In the genomic region with DNA sequence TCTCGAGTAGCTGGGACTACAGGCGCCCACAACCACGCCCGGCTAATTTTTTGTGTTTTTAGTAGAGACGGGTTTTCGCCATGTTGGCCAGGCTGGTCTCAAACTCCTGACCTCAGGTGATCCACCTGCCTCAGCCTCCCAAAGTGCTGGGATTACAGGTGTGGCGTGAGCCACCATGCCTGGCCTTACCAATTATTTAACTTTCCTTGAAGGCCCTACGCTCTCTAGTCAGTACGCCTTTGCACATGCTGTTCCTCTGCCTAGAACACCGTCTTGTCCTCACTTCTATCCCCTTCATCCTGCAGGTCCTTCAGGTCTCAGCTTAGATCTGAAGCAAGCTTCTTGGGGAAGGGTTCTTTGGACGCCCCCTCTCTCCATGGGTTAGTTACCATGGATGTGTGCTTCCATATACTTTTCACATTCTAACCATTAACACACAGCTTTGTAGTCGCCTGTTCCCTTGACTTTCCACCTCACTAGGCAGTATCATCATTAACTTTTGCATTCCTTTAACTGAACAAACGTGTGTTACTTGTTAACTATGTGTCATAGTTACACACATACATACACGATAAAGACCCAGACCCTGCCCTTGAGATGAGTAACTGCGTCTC, we compare ENCODE assay signal across 8 cellular contexts. TPM values are rescaled to one million over a fixed set of nuclear protein-coding genes. Genes with fewer than 3 reads are reported as not detected.
A peak's percentile ranks its signal among the peaks of the same experiment; 100 is the strongest.
DNase-seq lines count a peak whose midpoint lies in the region; ATAC-seq and TF ChIP-seq lines count a peak whose summit lies in the region.

No MANE protein-coding gene starts in this region.

- ATAC-seq in left cardiac atrium = no peak

- H3K36me3 ChIP-seq in right atrium auricular region (peaks cover 22% of the 10 kb centered on the region), brain microvascular endothelial cell (replicated peaks) (peaks cover 38% of the 10 kb centered on the region), mesodermal cell (ENCODE audit: control insufficient read depth, insufficient read depth, low read length) (peaks cover 28% of the 10 kb centered on the region)

- intact Hi-C loops in left cardiac atrium (cut with DNase I) = loop anchor here in 1 of 2 donors (5.0 kb wide), 1 partner anchor 120 kb away; no protein-coding TSS in a partner anchor

- TF ChIP-seq CTCF in right atrium auricular region (IDR thresholded peaks at IDR 0.05) (no peak), brain microvascular endothelial cell (IDR thresholded peaks at IDR 0.05; ENCODE audit: low read depth, low read length, missing control alignments) (no peak)

- 73 to 81% methylated on average over 11 to 14 of the region's 15 CpGs for WGBS in mesodermal cell (ENCODE audit: insufficient coverage in 2 of 2), 2 experiments

- H3K27me3 ChIP-seq in right atrium auricular region = no peaks in the 10 kb centered on the region
- no peaks in the 10 kb centered on the region for H3K27me3 ChIP-seq in brain microvascular endothelial cell (replicated peaks)

- peak overlapping the region; percentile 87 to 89 for H3K4me3 ChIP-seq in right atrium auricular region
- H3K4me3 ChIP-seq in brain microvascular endothelial cell (ENCODE audit: low read depth, low read length) = peak overlapping the region; percentile 99
- H3K4me3 ChIP-seq in mesodermal cell (ENCODE audit: extremely low read depth, insufficient read depth, low read length, poor library complexity, severe bottlenecking) = peak overlapping the region; percentile 90

- peak overlapping the region in 1 of 2 donors; percentile 77 for H3K27ac ChIP-seq in right atrium auricular region
- H3K27ac ChIP-seq in brain microvascular endothelial cell = peak overlapping the region; percentile 5
- H3K27ac ChIP-seq in mesodermal cell (ENCODE audit: low read depth, low read length, severe bottlenecking) = no peak overlapping the region

- DNase-seq in right atrium auricular region (ENCODE audit: low spot score) (no peak), left cardiac atrium (no peak), brain microvascular endothelial cell (no peak), GM03348 (ENCODE audit: low spot score) (no peak), NCI-H187 treated with DMSO at 0.1 percent for 48 hours (lab: John Stamatoyannopoulos, UW) (no peak), iPS-NIHi11 (ENCODE audit: low spot score) (no peak)
- DNase-seq in central memory CD4-positive, alpha-beta T cell = no peak

- H3K9me3 ChIP-seq in right atrium auricular region (no peaks in the 10 kb centered on the region), mesodermal cell (ENCODE audit: control insufficient read depth, low read length) (no peaks in the 10 kb centered on the region)

- in situ Hi-C loops in brain microvascular endothelial cell (cut with HindIII; ENCODE audit: low pct_ligation_motif_present, low sequenced_read_pairs) = no loop called here

- peaks cover 0 to 51% of the 10 kb centered on the region in 2 donors for H3K4me1 ChIP-seq in right atrium auricular region
- no peaks in the 10 kb centered on the region for H3K4me1 ChIP-seq in mesodermal cell (ENCODE audit: control insufficient read depth, insufficient read depth, low read length, poor library complexity, severe bottlenecking)

RNA-seq across cellular contexts. Expression of a gene that starts 0.6 kb away (rescaled TPM):
- total RNA-seq in right atrium auricular region (100 to 1,000 TPM; 121 TPM), left cardiac atrium (100 to 1,000 TPM; 117 to 119 TPM)
- 134 TPM for polyA plus RNA-seq in mesodermal cell (2013, experiment 1 of 2)
- polyA plus RNA-seq in mesodermal cell (2013, experiment 2 of 2) = 119 TPM

RNA-seq across cellular contexts. Expression of a gene that starts 31.9 kb away (rescaled TPM):
- total RNA-seq in right atrium auricular region (100 to 1,000 TPM; 215 to 646 TPM), left cardiac atrium (100 to 1,000 TPM; 226 to 257 TPM)
- polyA plus RNA-seq in mesodermal cell (2013, experiment 1 of 2) = 147 TPM
- 116 TPM for polyA plus RNA-seq in mesodermal cell (2013, experiment 2 of 2)

RNA-seq across cellular contexts. Expression of a gene that starts 48.4 kb away (rescaled TPM):
- total RNA-seq in right atrium auricular region = not detected
- total RNA-seq in left cardiac atrium = under 1 TPM; 0.31 to 0.50 TPM
- polyA plus RNA-seq in mesodermal cell (2013, experiment 1 of 2) = 14.8 TPM
- 11.8 TPM for polyA plus RNA-seq in mesodermal cell (2013, experiment 2 of 2)
